ENCODE assay signal across 13 cellular contexts in the genomic region with DNA sequence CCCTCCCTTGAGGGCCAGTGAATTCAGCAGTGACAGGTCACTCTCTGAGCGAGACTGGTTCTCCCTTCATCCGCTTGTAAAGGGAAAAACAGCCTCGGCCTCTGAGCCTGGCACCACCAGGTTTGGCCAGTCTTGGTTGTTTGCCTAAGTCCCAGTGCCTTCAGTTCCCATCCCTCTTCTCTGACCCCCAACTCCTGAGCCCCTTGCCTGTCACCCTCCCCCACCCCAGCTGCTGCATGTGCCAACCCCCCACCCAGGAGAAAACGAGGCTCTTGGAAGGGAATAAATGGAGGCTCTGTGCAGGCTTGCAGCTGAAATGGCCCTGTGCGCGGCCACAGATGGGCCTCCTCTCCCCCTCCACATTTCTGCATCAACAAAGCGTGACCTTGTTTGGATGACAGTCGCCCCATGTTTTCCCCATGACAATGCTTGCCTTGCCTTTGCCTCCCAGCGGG.
"Had no signal": no experiment of that assay in that cellular context is flagged by ENCODE, and none has a peak within 500 bp of the region (broad histone marks: within the 10 kb centered on the region; RNA-seq: fewer than 3 reads in every experiment).

No MANE protein-coding gene starts in this region.

- H3K27ac ChIP-seq: coronary artery, tibial artery, uterus had no signal

- DNase-seq: activated CD4-positive, alpha-beta T cell treated with anti-CD3 and anti-CD28 coated beads for 4 hours; activated CD8-positive, alpha-beta T cell treated with anti-CD3 and anti-CD28 coated beads for 36 hours; activated effector memory CD4-positive, alpha-beta T cell treated with Interleukin-2 at 50 U/mL for 16 hours; activated naive CD4-positive, alpha-beta T cell treated with anti-CD3 and anti-CD28 coated beads, Interleukin-2, amount 50 U/mL, for 16 hours; activated T-cell treated with anti-CD3 and anti-CD28 coated beads, Interleukin-2, amount 50 U/mL, for 4 hours; effector CD8-positive, alpha-beta T cell; naive B cell; stimulated activated CD4-positive, alpha-beta T cell treated with anti-CD3 and anti-CD28 coated beads, Interleukin-2, amount 100 ng/mL, for 24 hours; SW 1271; tibial artery; uterus had no signal

- ATAC-seq: activated CD8-positive, alpha-beta T cell treated with anti-CD3 and anti-CD28 coated beads for 36 hours; activated T-cell treated with anti-CD3 and anti-CD28 coated beads, Interleukin-2, amount 50 U/mL, for 4 hours; WTC11 had no signal

- H3K27me3 ChIP-seq: tibial artery, uterus had no signal

- H3K27me3 Mint-ChIP-seq: activated CD8-positive, alpha-beta T cell treated with anti-CD3 and anti-CD28 coated beads for 36 hours; naive B cell had no signal

- H3K9me3 ChIP-seq: tibial artery, uterus had no signal

- H3K4me3 Mint-ChIP-seq: activated CD8-positive, alpha-beta T cell treated with anti-CD3 and anti-CD28 coated beads for 36 hours had no signal

- H3K9me3 Mint-ChIP-seq: activated CD8-positive, alpha-beta T cell treated with anti-CD3 and anti-CD28 coated beads for 36 hours; activated T-cell treated with anti-CD3 and anti-CD28 coated beads, Interleukin-2, amount 50 U/mL, for 4 hours; naive B cell; WTC11 had no signal

- H3K27ac Mint-ChIP-seq: activated CD8-positive, alpha-beta T cell treated with anti-CD3 and anti-CD28 coated beads for 36 hours; WTC11 had no signal
